In the genomic region with DNA sequence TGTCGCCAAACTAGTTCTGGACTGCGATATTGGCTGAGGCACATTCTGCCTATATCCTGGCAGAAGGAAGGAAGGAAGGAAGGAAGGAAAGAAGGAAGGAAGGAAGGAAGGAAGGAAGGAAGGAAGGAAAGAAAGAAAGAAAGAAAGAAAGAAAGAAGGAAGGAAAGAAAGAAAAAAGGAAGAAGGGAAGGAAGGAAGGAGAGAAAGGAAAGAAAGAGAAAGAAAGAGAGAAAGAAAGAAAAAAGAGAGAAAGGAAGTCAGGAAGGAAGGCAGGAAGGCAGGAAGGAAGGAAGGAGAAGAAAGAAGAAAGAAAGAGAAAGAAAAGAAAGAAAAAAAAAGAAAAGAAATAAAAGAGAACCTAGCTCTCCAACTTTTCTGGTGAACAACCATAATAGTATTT, we compare ENCODE assay signal across 10 cellular contexts.
"Had no signal": no experiment of that assay in that cellular context is flagged by ENCODE, and none has a peak within 500 bp of the region (broad histone marks: within the 10 kb centered on the region; RNA-seq: fewer than 3 reads in every experiment).

No MANE protein-coding gene starts in this region.

- H3K4me2 ChIP-seq: KMS-11 had no signal

- H3K4me1 ChIP-seq: HAP-1 had no signal

- H3K27ac ChIP-seq: GM23248, HL-60, KMS-11 had no signal

- ATAC-seq: HCT116 had no signal

- H3K36me3 ChIP-seq: HAP-1 had no signal

- H3K9me3 ChIP-seq: HAP-1 had no signal

- H3K4me3 ChIP-seq: GM23248, HAP-1 had no signal

- H2AFZ ChIP-seq: GM23248 had no signal

- H3K9ac ChIP-seq: GM23248, KMS-11 had no signal

- DNase-seq: GM23248, GOT3, H7, IMR-90, Karpas-422, KBM-7 had no signal
